ENCODE assay signal across 8 cellular contexts in the genomic region with DNA sequence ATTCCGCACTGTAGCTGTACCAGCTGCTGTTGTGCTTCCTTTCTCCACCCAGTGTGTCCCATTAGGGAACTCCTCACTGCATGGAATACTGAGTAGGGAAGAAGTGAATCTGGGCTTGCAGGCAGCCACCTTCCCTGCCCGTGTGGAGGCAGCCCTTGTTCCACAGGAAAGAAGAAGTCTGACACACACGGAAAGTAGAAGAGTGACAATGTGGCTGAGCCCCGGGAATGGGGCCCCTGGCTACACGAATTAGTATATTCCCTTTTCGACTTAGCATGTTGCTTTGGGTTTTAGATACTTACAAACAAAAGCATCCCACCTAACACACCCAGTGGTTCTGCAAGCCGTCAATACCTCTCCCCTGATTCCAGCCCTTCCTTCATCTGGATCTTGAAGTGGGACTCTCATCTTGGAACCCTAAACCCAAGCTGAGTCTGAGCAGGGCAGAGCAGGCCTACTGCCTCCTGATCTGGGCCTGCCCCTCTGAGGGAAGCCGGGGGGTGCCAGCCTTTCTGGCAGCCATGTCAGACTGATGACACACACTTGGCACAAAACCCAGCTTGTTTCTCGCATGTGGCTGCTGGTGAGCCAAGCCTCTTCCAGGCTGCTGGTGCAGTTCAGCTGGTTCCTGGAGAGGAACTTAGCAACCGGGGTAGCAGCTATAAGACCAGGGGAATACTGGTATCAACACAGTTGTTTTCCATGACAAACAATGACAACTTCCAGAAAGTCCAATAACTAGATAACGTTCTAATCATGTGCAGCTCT.
DNase-seq lines count a peak whose midpoint lies in the region; ATAC-seq and TF ChIP-seq lines count a peak whose summit lies in the region.

No MANE protein-coding gene starts in this region.

- no peaks in the 10 kb centered on the region for H3K27me3 ChIP-seq in MG63
- no peaks in the 10 kb centered on the region for H3K27me3 ChIP-seq in right atrium auricular region
- H3K27me3 ChIP-seq in subcutaneous abdominal adipose tissue (ENCODE audit: control insufficient read depth in 5 of 5, insufficient read depth in 4 of 5, low read length in 5 of 5), result no peaks in the 10 kb centered on the region

- ATAC-seq in HG03280 (IDR thresholded peaks at IDR 0.05; ENCODE audit: unreplicated experiment), result no peak

- H3K4me3 ChIP-seq in MG63 (no peak overlapping the region), astrocyte of the spinal cord (ENCODE audit: low read depth, low read length) (no peak overlapping the region), right atrium auricular region (no peak overlapping the region), subcutaneous abdominal adipose tissue (ENCODE audit: low read depth in 1 of 5, low read length in 5 of 5) (no peak overlapping the region)

- H3K4me1 ChIP-seq in right atrium auricular region (peaks cover 0 to 59% of the 10 kb centered on the region in 2 donors), subcutaneous abdominal adipose tissue (ENCODE audit: control insufficient read depth in 5 of 5, insufficient read depth in 5 of 5, low read length in 5 of 5) (peaks cover 20 to 77% (median 59%) of the 10 kb centered on the region in 5 donors)

- no peaks in the 10 kb centered on the region for H3K9me3 ChIP-seq in MG63
- no peaks in the 10 kb centered on the region for H3K9me3 ChIP-seq in right atrium auricular region
- H3K9me3 ChIP-seq in subcutaneous abdominal adipose tissue (ENCODE audit: control insufficient read depth in 5 of 5, low read length in 5 of 5), result no peaks in the 10 kb centered on the region

- H3K27ac ChIP-seq in right atrium auricular region (peak overlapping the region; percentile 33 to 66), subcutaneous abdominal adipose tissue (ENCODE audit: low read depth, low read length) (peak overlapping the region; percentile 69)

- peak overlapping the region in 3 of 5 donors; percentile 5 to 73 (median 20) for H3K9ac ChIP-seq in subcutaneous abdominal adipose tissue (ENCODE audit: low read length in 5 of 5)

- H3K36me3 ChIP-seq in MG63, result no peaks in the 10 kb centered on the region
- H3K36me3 ChIP-seq in right atrium auricular region, result peaks cover 18% of the 10 kb centered on the region
- H3K36me3 ChIP-seq in subcutaneous abdominal adipose tissue (ENCODE audit: control insufficient read depth in 5 of 5, insufficient read depth in 5 of 5, low read length in 5 of 5), result peaks cover 0 to 4% (median 0%) of the 10 kb centered on the region in 5 donors

- in situ Hi-C loops in astrocyte of the spinal cord (cut with HindIII; ENCODE audit: low sequenced_read_pairs), result no loop called here

- TF ChIP-seq CTCF in astrocyte of the spinal cord (IDR thresholded peaks at IDR 0.05; ENCODE audit: low read depth, low read length) (no peak), right atrium auricular region (IDR thresholded peaks at IDR 0.05) (no peak)

- peak; percentile 77 for DNase-seq in MG63
- DNase-seq in astrocyte of the spinal cord (ENCODE audit: low read depth, low spot score), result peak; percentile 81
- peak; percentile 69 for DNase-seq in right atrium auricular region (ENCODE audit: low spot score)
- DNase-seq in GM19240 (ENCODE audit: insufficient read length, low spot score), result no peak
- DNase-seq in stimulated activated CD4-positive, alpha-beta T cell treated with anti-CD3 and anti-CD28 coated beads, Interleukin-2, amount 100 ng/mL, for 48 hours, result no peak
- no peak for DNase-seq in islet precursor cell

Comparison
In these comparisons a context has a peak if more than half of its experiments do, and no peak if none do; other contexts are left out.
1. DNase-seq: peak in MG63 (single experiment), astrocyte of the spinal cord (single experiment) and right atrium auricular region (single experiment); none in GM19240 (single experiment), stimulated activated CD4-positive, alpha-beta T cell treated with anti-CD3 and anti-CD28 coated beads, Interleukin-2, amount 100 ng/mL, for 48 hours (0 of 2) and islet precursor cell (single experiment).